In the genomic region with DNA sequence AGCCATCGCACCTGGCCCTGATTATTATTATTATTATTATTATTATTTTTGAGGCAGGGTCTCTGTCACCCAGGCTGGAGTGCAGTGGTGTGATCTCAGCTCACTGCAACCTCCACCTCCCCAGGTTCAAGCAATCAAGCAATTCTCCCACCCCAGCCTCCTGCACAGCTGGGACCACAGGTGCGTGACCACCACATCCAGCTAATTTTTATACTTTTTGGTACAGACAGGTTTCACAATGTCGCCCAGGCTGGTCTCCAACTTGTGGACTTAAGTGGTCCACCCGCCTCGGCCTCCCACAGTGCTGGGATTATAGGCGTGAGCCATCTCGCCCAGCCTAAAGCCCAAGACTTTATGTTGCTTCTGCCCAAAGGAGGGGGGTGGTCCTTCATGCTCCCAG, we compare ENCODE assay signal across 20 cellular contexts. TPM values are rescaled to one million over a fixed set of nuclear protein-coding genes. Genes with fewer than 3 reads are reported as not detected.
DNase-seq lines count a peak whose midpoint lies in the region; ATAC-seq, FAIRE-seq and TF ChIP-seq lines count a peak whose summit lies in the region.
"Had no signal": no experiment of that assay in that cellular context is flagged by ENCODE, and none has a peak within 500 bp of the region (broad histone marks: within the 10 kb centered on the region; RNA-seq: fewer than 3 reads in every experiment).

No MANE protein-coding gene starts in this region.

- H3K9me3 ChIP-seq in DOHH2 (ENCODE audit: control insufficient read depth, insufficient read depth, low read length) (no peaks in the 10 kb centered on the region), GM12878 (replicated peaks; ENCODE audit: control insufficient read depth, insufficient read depth, low read length) (no peaks in the 10 kb centered on the region), neutrophil (no peaks in the 10 kb centered on the region), upper lobe of left lung (no peaks in the 10 kb centered on the region)

- H3K36me3 ChIP-seq in DOHH2 (ENCODE audit: control insufficient read depth, low read length): no peaks in the 10 kb centered on the region
- no peaks in the 10 kb centered on the region for H3K36me3 ChIP-seq in GM12878 (ENCODE audit: control insufficient read depth in 2 of 2, insufficient read depth in 2 of 2, low read length in 1 of 2)
- no peaks in the 10 kb centered on the region for H3K36me3 ChIP-seq in neutrophil
- no peaks in the 10 kb centered on the region for H3K36me3 ChIP-seq in upper lobe of left lung

- SMC1A ChIA-PET in GM12878 (lab: Charles Lee; ENCODE audit: uncharacterized antibody, unreplicated experiment): interaction anchor here (1.0 to 2.6 kb wide), 4 partner anchors 11 to 125 kb away, joined by 3 to 9 read pairs (median 4); partner anchors contain the start of gene DNM2

- no peak; the same call in 2 of the 3 replicates for ATAC-seq in GM12878
- ATAC-seq in upper lobe of left lung (ENCODE audit: low FRiP score in 2 of 2): no peak
- ATAC-seq: Panc1 had no signal

- H3K4me1 Mint-ChIP-seq in osteocyte (ENCODE audit: unreplicated experiment): peaks cover 10% of the 10 kb centered on the region
- H3K4me1 Mint-ChIP-seq: H9 had no signal

- no TSS peak for BruUV-seq in GM12878 (replicated peaks; lab: Mats Ljungman, UMichigan)

- H3K4me3 Mint-ChIP-seq in osteocyte (ENCODE audit: unreplicated experiment): no peak overlapping the region
- H3K4me3 Mint-ChIP-seq: CD4-positive, alpha-beta T cell; H9 had no signal

- H3K27ac ChIP-seq in DOHH2 (ENCODE audit: low read depth, low read length) (peak overlapping the region; percentile 25; the same call in 1 of the 2 replicates), GM12878 (ENCODE audit: control insufficient read depth, insufficient read depth) (no peak overlapping the region), neutrophil (peak overlapping the region; percentile 100), upper lobe of left lung (peak overlapping the region in 3 of 4 donors; percentile 67 to 81 (median 77))
- H3K27ac ChIP-seq: KMS-11 had no signal

- no peaks in the 10 kb centered on the region for H4K20me1 ChIP-seq in DOHH2 (ENCODE audit: control insufficient read depth, insufficient read depth, low read depth, low read length)
- H4K20me1 ChIP-seq in GM12878 (ENCODE audit: control insufficient read depth, insufficient read depth): no peaks in the 10 kb centered on the region

- H3K36me3 Mint-ChIP-seq in osteocyte (ENCODE audit: unreplicated experiment): no peaks in the 10 kb centered on the region

- no peak for TF ChIP-seq POLR2A in GM12878 (IDR thresholded peaks at IDR 0.05; ENCODE audit: low read depth, low read length)
- no peak for TF ChIP-seq POLR2A in upper lobe of left lung (IDR thresholded peaks at IDR 0.05)

- FAIRE-seq in GM12878 (lab: Jason Lieb, UNC): no peak

- POLR2A ChIA-PET in GM12878 (lab: Charles Lee): interaction anchor here (1.4 to 1.5 kb wide), 2 partner anchors 11 to 24 kb away, joined by 3 to 6 read pairs; no protein-coding TSS in a partner anchor

- H3K27ac Mint-ChIP-seq in osteocyte (ENCODE audit: unreplicated experiment): no peak overlapping the region
- H3K27ac Mint-ChIP-seq: CD4-positive, alpha-beta T cell; H9 had no signal

- TF ChIP-seq CTCF in DOHH2 (IDR thresholded peaks at IDR 0.05; ENCODE audit: low read depth, low read length, poor library complexity, severe bottlenecking) (no peak), GM12878 (IDR thresholded peaks at IDR 0.05 in 2 of 3, conservative IDR thresholded peaks at IDR 0.05 in 1 of 3; ENCODE audit: control insufficient read depth in 2 of 3, extremely low read depth in 1 of 3, insufficient read depth in 1 of 3, low read depth in 3 of 3, low read length in 3 of 3) (no peak), neutrophil (IDR thresholded peaks at IDR 0.05) (no peak), upper lobe of left lung (IDR thresholded peaks at IDR 0.05) (no peak), osteocyte (IDR thresholded peaks at IDR 0.05) (no peak)

- H3K79me2 ChIP-seq in DOHH2 (ENCODE audit: control insufficient read depth, low read length) (no peaks in the 10 kb centered on the region), GM12878 (ENCODE audit: control insufficient read depth, insufficient read depth, low read length) (no peaks in the 10 kb centered on the region)

- 73% methylated on average over 7 of the region's 7 CpGs for WGBS in GM12878 (ENCODE audit: insufficient coverage, insufficient replicate concordance, low lambda C conversion rate, missing lambda C conversion rate)
- 85 to 95% methylated on average over 6 to 7 of the region's 7 CpGs for WGBS in upper lobe of left lung, 2 donors

- intact Hi-C loops in GM12878 (cut with micrococcal nuclease; ENCODE audit: unreplicated experiment): no loop called here

- TF ChIP-seq RAD21 in GM12878 (IDR thresholded peaks at IDR 0.05; ENCODE audit: insufficient read depth, low read depth, low read length): no peak

- no peaks in the 10 kb centered on the region for H3K9me3 Mint-ChIP-seq in osteocyte (ENCODE audit: unreplicated experiment)
- H3K9me3 Mint-ChIP-seq: CD4-positive, alpha-beta T cell; H9 had no signal

- H3K9me2 ChIP-seq in DOHH2 (replicated peaks; ENCODE audit: control insufficient read depth, low read length): no peaks in the 10 kb centered on the region

- RAD21 ChIA-PET in GM12878 (lab: Charles Lee; ENCODE audit: unreplicated experiment): interaction anchor here (1.0 to 4.1 kb wide), 4 partner anchors 10 to 107 kb away, joined by 3 to 32 read pairs (median 6); no protein-coding TSS in a partner anchor

- H2AFZ ChIP-seq in GM12878 (ENCODE audit: control insufficient read depth, low read depth, low read length): no peak overlapping the region

- peak overlapping the region; percentile 46 for H3K4me2 ChIP-seq in DOHH2 (ENCODE audit: low read length)
- no peak overlapping the region for H3K4me2 ChIP-seq in GM12878 (ENCODE audit: control insufficient read depth, insufficient read depth)
- H3K4me2 ChIP-seq: KMS-11 had no signal

- H3K4me3 ChIP-seq in DOHH2 (ENCODE audit: low read length) (peak overlapping the region; percentile 18), GM12878 (no peak overlapping the region), neutrophil (ENCODE audit: low read depth in 1 of 2, low read length in 1 of 2) (peak overlapping the region; percentile 65 to 66), upper lobe of left lung (no peak overlapping the region)

- H3K4me1 ChIP-seq in DOHH2 (ENCODE audit: control insufficient read depth, low read length) (peaks cover 52% of the 10 kb centered on the region), GM12878 (ENCODE audit: control insufficient read depth, insufficient read depth, low read length) (peaks cover 33% of the 10 kb centered on the region), neutrophil (ENCODE audit: control insufficient read depth in 1 of 2, insufficient read depth in 1 of 2, low read depth in 1 of 2, low read length in 1 of 2) (peaks cover 90 to 91% of the 10 kb centered on the region in 2 experiments), upper lobe of left lung (peaks cover 0 to 56% (median 25%) of the 10 kb centered on the region in 4 donors)

- TF ChIP-seq EP300 in GM12878 (IDR thresholded peaks at IDR 0.05; ENCODE audit: borderline replicate concordance in 1 of 2, control insufficient read depth in 1 of 2, low read depth in 2 of 2, low read length in 2 of 2) (no peak), upper lobe of left lung (IDR thresholded peaks at IDR 0.05) (no peak)

- in situ Hi-C loops in GM12878 (cut with MboI): no loop called here

- no peak overlapping the region for H3K9ac ChIP-seq in GM12878 (ENCODE audit: control insufficient read depth, insufficient read depth, low read length)
- H3K9ac ChIP-seq: KMS-11 had no signal

- CTCF ChIA-PET in GM12878 (lab: Yijun Ruan, JAX): interaction anchor here (4.3 to 5.3 kb wide), 2 partner anchors 12 to 53 kb away, joined by 27 to 38 read pairs; no protein-coding TSS in a partner anchor

- H3K27me3 Mint-ChIP-seq in osteocyte (ENCODE audit: unreplicated experiment): peaks cover 7% of the 10 kb centered on the region
- H3K27me3 Mint-ChIP-seq: CD4-positive, alpha-beta T cell had no signal

- 0 out of 2 replicates have a peak, but pooled peaks cover 5% of the 10 kb centered on the region for H3F3A ChIP-seq in DOHH2 (ENCODE audit: control insufficient read depth, insufficient read depth)

- H3K27me3 ChIP-seq in DOHH2 (ENCODE audit: control insufficient read depth, low read length) (peaks cover 6% of the 10 kb centered on the region; the same call in 1 of the 2 replicates), GM12878 (replicated peaks in 1 of 2; ENCODE audit: control insufficient read depth in 2 of 2, insufficient read depth in 2 of 2, low read length in 1 of 2) (no peaks in the 10 kb centered on the region), neutrophil (no peaks in the 10 kb centered on the region), upper lobe of left lung (no peaks in the 10 kb centered on the region)

- DNase-seq in GM12878 (ENCODE audit: low read depth, low spot score) (no peak), upper lobe of left lung (no peak), osteocyte (ENCODE audit: extremely low spot score, unreplicated experiment) (no peak), UCSD-AML1 (lab: John Stamatoyannopoulos, UW; ENCODE audit: unreplicated experiment) (no peak), EL (no peak)
- DNase-seq: AML-193; Calu3; CD4-positive, alpha-beta T cell; DMS53; H9; NCI-H1048; NCI-H1436 treated with DMSO at 0.1 percent for 48 hours; NCI-H2081; NCI-H510A; NCI-H774 had no signal

RNA-seq across cellular contexts. Expression of gene AP1M2, which starts 6.0 kb away (rescaled TPM):
- not detected in 2 replicates for total RNA-seq in GM12878 (2013; cell fraction: nucleolus; rRNA removed)
- not detected in 2 replicates for total RNA-seq in GM12878 (2014; rRNA removed)
- total RNA-seq in GM12878 (2014; rRNA removed; fragmentation: Illumina TruSeq; extraction: Trizol): not detected in 2 replicates
- 0.21 and 0.72 TPM in 2 replicates for total RNA-seq in GM12878 (2021)
- not detected for polyA plus RNA-seq in GM12878 (2011; ENCODE audit: low read depth)
- not detected in 2 replicates for polyA plus RNA-seq in GM12878 (2011; rRNA removed)
- polyA plus RNA-seq in GM12878 (2011; cell fraction: cytosol; rRNA removed): not detected in 2 replicates
- not detected in 2 replicates for polyA plus RNA-seq in GM12878 (2011; cell fraction: nucleus; rRNA removed)
- not detected in 2 replicates for polyA plus RNA-seq in GM12878 (2012)
- polyA plus RNA-seq in GM12878 (2014; fragmentation: Illumina TruSeq; extraction: Trizol): not detected in 2 replicates
- not detected for polyA plus RNA-seq in GM12878 (2014; fragmentation: Nextera tagmentation; extraction: Ambion mirVana)
- polyA plus RNA-seq in GM12878 (2014; rRNA removed): not detected in 2 replicates
- not detected for polyA plus RNA-seq in GM12878 (2016; fragmentation: Nextera tagmentation; extraction: Ambion mirVana)
- polyA minus RNA-seq in GM12878 (2011; rRNA and poly(A)+ RNA removed): not detected in 2 replicates
- polyA minus RNA-seq in GM12878 (2011; cell fraction: cytosol; rRNA and poly(A)+ RNA removed): 1.3 and 2.1 TPM in 2 replicates
- 0.48 TPM in 1 of 2 replicates, not detected in the other for polyA minus RNA-seq in GM12878 (2011; cell fraction: nucleus; rRNA and poly(A)+ RNA removed)
- total RNA-seq in upper lobe of left lung: 10 to 100 TPM; 35.1 to 63.1 (median 45.7) TPM
- total RNA-seq in osteocyte: not detected in 2 replicates
- total RNA-seq: Right ventricle myocardium superior had no signal

RNA-seq across cellular contexts. Expression of gene CDKN2D, which starts 24.4 kb away (rescaled TPM):
- 1.3 and 1.9 TPM in 2 replicates for total RNA-seq in GM12878 (2013; cell fraction: nucleolus; rRNA removed)
- total RNA-seq in GM12878 (2014; rRNA removed) (3.4 TPM in 2 replicates), GM12878 (2014; rRNA removed; fragmentation: Illumina TruSeq; extraction: Trizol) (7.6 and 8.5 TPM in 2 replicates), GM12878 (2021) (10.2 and 11.0 TPM in 2 replicates), upper lobe of left lung (10 to 100 TPM in 5 of 6 donors, 1 to 10 TPM in 1; 2.1 to 21.3 (median 15.9) TPM), osteocyte (9.4 and 13.0 TPM in 2 replicates)
- polyA plus RNA-seq in GM12878 (2011; ENCODE audit: low read depth): 4.1 TPM
- polyA plus RNA-seq in GM12878 (2011; rRNA removed) (11.9 and 17.0 TPM in 2 replicates), GM12878 (2014; fragmentation: Illumina TruSeq; extraction: Trizol) (3.6 and 5.2 TPM in 2 replicates), GM12878 (2014; fragmentation: Nextera tagmentation; extraction: Ambion mirVana) (1 to 10 TPM in 1 of 2 experiments, under 1 TPM in 1; 0.53 to 4.9 TPM), GM12878 (2014; rRNA removed) (17.2 and 18.0 TPM in 2 replicates), GM12878 (2016; fragmentation: Nextera tagmentation; extraction: Ambion mirVana) (1 to 10 TPM; 5.9 to 9.3 TPM)
- polyA plus RNA-seq in GM12878 (2011; cell fraction: cytosol; rRNA removed): 19.5 and 28.1 TPM in 2 replicates
- polyA plus RNA-seq in GM12878 (2011; cell fraction: nucleus; rRNA removed): 11.9 and 14.9 TPM in 2 replicates
- 11.9 and 14.9 TPM in 2 replicates for polyA plus RNA-seq in GM12878 (2012)
- 5.3 and 8.3 TPM in 2 replicates for polyA minus RNA-seq in GM12878 (2011; rRNA and poly(A)+ RNA removed)
- 2.9 and 5.2 TPM in 2 replicates for polyA minus RNA-seq in GM12878 (2011; cell fraction: cytosol; rRNA and poly(A)+ RNA removed)
- 1.7 and 1.8 TPM in 2 replicates for polyA minus RNA-seq in GM12878 (2011; cell fraction: nucleus; rRNA and poly(A)+ RNA removed)

RNA-seq across cellular contexts. Expression of gene KRI1, which starts 27.3 kb away (rescaled TPM):
- 18.6 and 20.9 TPM in 2 replicates for total RNA-seq in GM12878 (2013; cell fraction: nucleolus; rRNA removed)
- total RNA-seq in GM12878 (2014; rRNA removed): 25.3 and 31.0 TPM in 2 replicates
- 17.6 and 21.0 TPM in 2 replicates for total RNA-seq in GM12878 (2014; rRNA removed; fragmentation: Illumina TruSeq; extraction: Trizol)
- total RNA-seq in GM12878 (2021): 32.7 and 36.2 TPM in 2 replicates
- polyA plus RNA-seq in GM12878 (2011; ENCODE audit: low read depth): 10.2 TPM
- polyA plus RNA-seq in GM12878 (2011; rRNA removed): 17.2 and 17.4 TPM in 2 replicates
- polyA plus RNA-seq in GM12878 (2011; cell fraction: cytosol; rRNA removed): 12.3 and 17.7 TPM in 2 replicates
- polyA plus RNA-seq in GM12878 (2011; cell fraction: nucleus; rRNA removed): 43.9 and 57.1 TPM in 2 replicates
- polyA plus RNA-seq in GM12878 (2012): 18.6 and 27.4 TPM in 2 replicates
- polyA plus RNA-seq in GM12878 (2014; fragmentation: Illumina TruSeq; extraction: Trizol): 21.9 and 24.7 TPM in 2 replicates
- polyA plus RNA-seq in GM12878 (2014; fragmentation: Nextera tagmentation; extraction: Ambion mirVana): 1 to 10 TPM in 1 of 2 experiments, under 1 TPM in 1; 0.98 to 3.4 TPM
- polyA plus RNA-seq in GM12878 (2014; rRNA removed): 42.5 and 42.6 TPM in 2 replicates
- polyA plus RNA-seq in GM12878 (2016; fragmentation: Nextera tagmentation; extraction: Ambion mirVana): 10 to 100 TPM; 24.7 to 27.4 TPM
- polyA minus RNA-seq in GM12878 (2011; rRNA and poly(A)+ RNA removed): 5.3 and 7.0 TPM in 2 replicates
- 8.0 and 9.6 TPM in 2 replicates for polyA minus RNA-seq in GM12878 (2011; cell fraction: cytosol; rRNA and poly(A)+ RNA removed)
- 12.5 and 24.5 TPM in 2 replicates for polyA minus RNA-seq in GM12878 (2011; cell fraction: nucleus; rRNA and poly(A)+ RNA removed)
- 10 to 100 TPM; 13.1 to 74.4 (median 24.5) TPM for total RNA-seq in upper lobe of left lung
- 29.0 and 29.3 TPM in 2 replicates for total RNA-seq in osteocyte

RNA-seq across cellular contexts. Expression of gene SLC44A2, which starts 32.2 kb away (rescaled TPM):
- 44.5 and 46.6 TPM in 2 replicates for total RNA-seq in GM12878 (2013; cell fraction: nucleolus; rRNA removed)
- total RNA-seq in GM12878 (2014; rRNA removed) (18.0 TPM in 2 replicates), GM12878 (2014; rRNA removed; fragmentation: Illumina TruSeq; extraction: Trizol) (9.8 and 11.0 TPM in 2 replicates), GM12878 (2021) (45.3 and 48.4 TPM in 2 replicates), upper lobe of left lung (100 to 1,000 TPM; 117 to 333 (median 197) TPM), osteocyte (225 and 233 TPM in 2 replicates)
- polyA plus RNA-seq in GM12878 (2011; ENCODE audit: low read depth): 35.0 TPM
- polyA plus RNA-seq in GM12878 (2011; rRNA removed) (32.3 and 51.3 TPM in 2 replicates), GM12878 (2014; fragmentation: Illumina TruSeq; extraction: Trizol) (41.9 and 45.0 TPM in 2 replicates), GM12878 (2014; fragmentation: Nextera tagmentation; extraction: Ambion mirVana) (1 to 10 TPM; 3.0 to 3.3 TPM), GM12878 (2014; rRNA removed) (31.6 and 33.0 TPM in 2 replicates), GM12878 (2016; fragmentation: Nextera tagmentation; extraction: Ambion mirVana) (10 to 100 TPM; 26.7 to 26.9 TPM)
- polyA plus RNA-seq in GM12878 (2011; cell fraction: cytosol; rRNA removed): 58.8 and 71.6 TPM in 2 replicates
- polyA plus RNA-seq in GM12878 (2011; cell fraction: nucleus; rRNA removed): 95.0 and 120 TPM in 2 replicates
- 53.3 and 76.7 TPM in 2 replicates for polyA plus RNA-seq in GM12878 (2012)
- polyA minus RNA-seq in GM12878 (2011; rRNA and poly(A)+ RNA removed): 53.9 and 67.1 TPM in 2 replicates
- polyA minus RNA-seq in GM12878 (2011; cell fraction: cytosol; rRNA and poly(A)+ RNA removed): 24.6 and 26.8 TPM in 2 replicates
- polyA minus RNA-seq in GM12878 (2011; cell fraction: nucleus; rRNA and poly(A)+ RNA removed): 22.5 and 27.9 TPM in 2 replicates

RNA-seq across cellular contexts. Expression of gene ATG4D, which starts 49.4 kb away (rescaled TPM):
- 11.7 and 13.3 TPM in 2 replicates for total RNA-seq in GM12878 (2013; cell fraction: nucleolus; rRNA removed)
- total RNA-seq in GM12878 (2014; rRNA removed) (15.6 and 16.8 TPM in 2 replicates), GM12878 (2014; rRNA removed; fragmentation: Illumina TruSeq; extraction: Trizol) (8.1 and 8.4 TPM in 2 replicates), GM12878 (2021) (24.2 and 24.3 TPM in 2 replicates), upper lobe of left lung (10 to 100 TPM; 18.1 to 49.2 (median 27.7) TPM), osteocyte (28.7 and 30.9 TPM in 2 replicates)
- 7.4 TPM for polyA plus RNA-seq in GM12878 (2011; ENCODE audit: low read depth)
- polyA plus RNA-seq in GM12878 (2011; rRNA removed) (7.9 and 14.5 TPM in 2 replicates), GM12878 (2014; fragmentation: Illumina TruSeq; extraction: Trizol) (1.2 and 7.7 TPM in 2 replicates), GM12878 (2014; fragmentation: Nextera tagmentation; extraction: Ambion mirVana) (1 to 10 TPM in 1 of 2 experiments, under 1 TPM in 1; 0.39 to 2.3 TPM), GM12878 (2014; rRNA removed) (26.7 and 28.7 TPM in 2 replicates), GM12878 (2016; fragmentation: Nextera tagmentation; extraction: Ambion mirVana) (10 to 100 TPM; 12.4 to 14.6 TPM)
- polyA plus RNA-seq in GM12878 (2011; cell fraction: cytosol; rRNA removed): 20.2 and 26.1 TPM in 2 replicates
- polyA plus RNA-seq in GM12878 (2011; cell fraction: nucleus; rRNA removed): 45.2 and 57.3 TPM in 2 replicates
- 17.3 and 23.3 TPM in 2 replicates for polyA plus RNA-seq in GM12878 (2012)
- 10.1 and 22.5 TPM in 2 replicates for polyA minus RNA-seq in GM12878 (2011; rRNA and poly(A)+ RNA removed)
- polyA minus RNA-seq in GM12878 (2011; cell fraction: cytosol; rRNA and poly(A)+ RNA removed): 6.4 and 9.4 TPM in 2 replicates
- polyA minus RNA-seq in GM12878 (2011; cell fraction: nucleus; rRNA and poly(A)+ RNA removed): 10.0 and 14.4 TPM in 2 replicates

Comparison
In these comparisons a context has a peak if more than half of its experiments do, and no peak if none do; other contexts are left out.
1. H3K4me3 ChIP-seq: peak in DOHH2 (single experiment) and neutrophil (2 of 2); none in GM12878 (single experiment) and upper lobe of left lung (0 of 4).
2. RNA of gene AP1M2, which starts 6.0 kb away (total RNA-seq): 35.1 to 63.1 TPM in upper lobe of left lung; 0.21 to 0.72 TPM in GM12878 and not detected in osteocyte; every median in the first group is over 10 times any median in the second.